In the genomic region with DNA sequence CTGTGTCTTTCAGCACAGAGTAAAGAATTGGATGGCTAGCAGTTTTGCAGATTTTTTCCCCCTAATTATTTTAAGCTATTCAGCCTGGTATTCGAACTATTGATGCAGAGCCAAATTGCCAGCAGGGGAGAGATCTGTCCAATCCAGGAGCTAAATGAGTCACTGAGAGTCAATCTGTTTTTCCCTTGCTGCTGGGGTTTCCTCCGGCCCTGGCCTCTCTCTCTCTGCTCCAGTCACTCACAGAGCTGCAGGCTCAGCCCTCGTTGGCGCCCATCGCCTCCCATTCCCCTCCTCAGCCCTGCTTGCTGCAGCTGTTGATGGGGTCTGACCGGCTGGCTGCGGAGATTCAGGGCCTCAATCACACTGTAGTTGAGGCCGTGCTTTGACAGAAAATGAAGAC, we compare ENCODE assay signal across 8 cellular contexts.
DNase-seq lines count a peak whose midpoint lies in the region; ATAC-seq and TF ChIP-seq lines count a peak whose summit lies in the region.
"Not testable (repeated sequence)": the region's sequence is repeated elsewhere in the genome, so short reads cannot be mapped to it uniquely, and the experiment has no call there.

No MANE protein-coding gene starts in this region.

- not testable (repeated sequence) for TF ChIP-seq CTCF in WTC11 (IDR thresholded peaks at IDR 0.05); glutamatergic neuron (IDR thresholded peaks at IDR 0.05; ENCODE audit: partially characterized antibody, unreplicated experiment)

- not testable (repeated sequence) for H3K23ac ChIP-seq in trophoblast cell (ENCODE audit: low read length)

- H2BK5ac ChIP-seq in trophoblast cell (ENCODE audit: low read depth, low read length, poor library complexity): not testable (repeated sequence)

- H3K27me3 Mint-ChIP-seq in WTC11 (ENCODE audit: low read depth); glutamatergic neuron (ENCODE audit: unreplicated experiment): not testable (repeated sequence)

- peak overlapping the region; percentile 38 for H4K8ac ChIP-seq in trophoblast cell (ENCODE audit: low read depth, low read length)

- H4K12ac ChIP-seq in trophoblast cell (ENCODE audit: low read depth, low read length): not testable (repeated sequence)

- H4K91ac ChIP-seq in trophoblast cell (ENCODE audit: low read depth, low read length): not testable (repeated sequence)

- H2AK5ac ChIP-seq in trophoblast cell (ENCODE audit: low read length): not testable (repeated sequence)

- peaks cover 13% of the 10 kb centered on the region for H3K36me3 Mint-ChIP-seq in WTC11
- not testable (repeated sequence) for H3K36me3 Mint-ChIP-seq in glutamatergic neuron (ENCODE audit: unreplicated experiment)

- POLR2A ChIA-PET in WTC11 (lab: Charles Lee): not testable (repeated sequence)

- H3K4ac ChIP-seq in trophoblast cell (ENCODE audit: low read depth, low read length): not testable (repeated sequence)

- DNase-seq in A172 (ENCODE audit: low spot score) (peak; percentile 1), G401 (ENCODE audit: low spot score) (peak; percentile 85), M059J (ENCODE audit: low read depth) (peak; percentile 63), WTC11 (ENCODE audit: low spot score) (peak; percentile 43), ecto neural progenitor cell (ENCODE audit: low spot score) (peak; percentile 64), glutamatergic neuron (peak; percentile 23), islet precursor cell (peak; percentile 87), trophoblast cell (peak in 1 of 2 donors; percentile 31)

- H3K27me3 ChIP-seq in trophoblast cell (ENCODE audit: insufficient read depth, low read length): not testable (repeated sequence)

- WGBS in trophoblast cell (ENCODE audit: extremely low coverage, insufficient coverage, insufficient read length): no CpG with 5 or more reads among the region's 8 CpGs

- peak overlapping the region; percentile 25 for H3K14ac ChIP-seq in trophoblast cell (ENCODE audit: low read length)

- not testable (repeated sequence) for H2AFZ ChIP-seq in trophoblast cell (ENCODE audit: insufficient read depth, low read length, poor library complexity)

- H3K27ac ChIP-seq in trophoblast cell (ENCODE audit: low read depth, low read length): not testable (repeated sequence)

- H2BK12ac ChIP-seq in trophoblast cell (ENCODE audit: low read length): not testable (repeated sequence)

- in situ Hi-C loops in G401 (cut with HindIII; ENCODE audit: low sequenced_read_pairs): not testable (repeated sequence)

- not testable (repeated sequence) for H3K4me1 ChIP-seq in trophoblast cell (ENCODE audit: control insufficient read depth in 1 of 2, insufficient read depth in 2 of 2, low read length in 2 of 2)

- H3K9me3 ChIP-seq in trophoblast cell (ENCODE audit: insufficient read depth, low read depth, low read length): not testable (repeated sequence)

- peak overlapping the region; percentile 14 for H3K18ac ChIP-seq in trophoblast cell (ENCODE audit: low read length)

- H3K79me2 ChIP-seq in trophoblast cell (ENCODE audit: control insufficient read depth, insufficient read depth, low read length, poor library complexity): not testable (repeated sequence)

- CTCF ChIA-PET in WTC11 (lab: Charles Lee): interaction anchor here (1.0 kb wide), 1 partner anchor 93 kb away, joined by 3 read pairs; no protein-coding TSS in a partner anchor

- H3K9me3 Mint-ChIP-seq in WTC11: peaks cover 19% of the 10 kb centered on the region
- H3K9me3 Mint-ChIP-seq in glutamatergic neuron (ENCODE audit: unreplicated experiment): not testable (repeated sequence)

- not testable (repeated sequence) for H3K4me3 ChIP-seq in trophoblast cell (ENCODE audit: low read depth, low read length)

- not testable (repeated sequence) for H3K79me1 ChIP-seq in trophoblast cell (ENCODE audit: low read length)

- ATAC-seq in WTC11: peak; percentile 93

- not testable (repeated sequence) for H3K4me3 Mint-ChIP-seq in WTC11; glutamatergic neuron (ENCODE audit: unreplicated experiment)

- not testable (repeated sequence) for H3K4me2 ChIP-seq in trophoblast cell (ENCODE audit: low read length)

- not testable (repeated sequence) for H3K9ac ChIP-seq in trophoblast cell (ENCODE audit: low read length)

- H3K4me1 Mint-ChIP-seq in WTC11: peaks cover 30% of the 10 kb centered on the region
- not testable (repeated sequence) for H3K4me1 Mint-ChIP-seq in glutamatergic neuron (ENCODE audit: low read depth, unreplicated experiment)

- not testable (repeated sequence) for H3K36me3 ChIP-seq in trophoblast cell (ENCODE audit: control insufficient read depth in 1 of 2, insufficient read depth in 2 of 2, low read length in 2 of 2)

- H3K27ac Mint-ChIP-seq in WTC11: 0 out of 2 replicates have a peak overlapping the region, but pooled peaks have one; percentile 47
- not testable (repeated sequence) for H3K27ac Mint-ChIP-seq in glutamatergic neuron (ENCODE audit: unreplicated experiment)

- H2BK120ac ChIP-seq in trophoblast cell (ENCODE audit: insufficient read depth, low read length, poor library complexity): not testable (repeated sequence)
